ENCODE assay signal across 23 cellular contexts in genomic region chr12:111672822-111673381, GRCh38.
"Had no signal": no experiment of that assay in that cellular context is flagged by ENCODE, and none has a peak within 500 bp of the region (broad histone marks: within the 10 kb centered on the region; RNA-seq: fewer than 3 reads in every experiment).

No MANE protein-coding gene starts in this region.

- H3K9me3 Mint-ChIP-seq: activated naive CD4-positive, alpha-beta T cell treated with anti-CD3 and anti-CD28 coated beads, Interleukin-2, amount 50 U/mL, for 72 hours; activated naive CD8-positive, alpha-beta T cell treated with anti-CD3 and anti-CD28 coated beads, Interleukin-2, amount 50 U/mL, for 24 hours; brain; central memory CD8-positive, alpha-beta T cell; T-helper 1 cell treated with Interleukin-12 subunit alpha and Interleukin-12 subunit beta and Interleukin-4 antibody, amounts not matched to agents 30 μg/mL and 1 μg/mL, for 36 hours; WTC11 had no signal

- H3K27ac Mint-ChIP-seq: activated CD8-positive, alpha-beta T cell treated with anti-CD3 and anti-CD28 coated beads, Interleukin-2, amount 10 ng/mL, durations not matched to agents 7 days and 5 days; activated naive CD4-positive, alpha-beta T cell treated with anti-CD3 and anti-CD28 coated beads, Interleukin-2, amount 50 U/mL, for 72 hours; activated naive CD8-positive, alpha-beta T cell treated with anti-CD3 and anti-CD28 coated beads, Interleukin-2, amount 50 U/mL, for 24 hours; brain; T-helper 1 cell treated with Interleukin-12 subunit alpha and Interleukin-12 subunit beta and Interleukin-4 antibody, amounts not matched to agents 30 μg/mL and 1 μg/mL, for 36 hours; WTC11 had no signal

- H3K4me1 Mint-ChIP-seq: activated naive CD8-positive, alpha-beta T cell treated with anti-CD3 and anti-CD28 coated beads, Interleukin-2, amount 50 U/mL, for 24 hours; brain; WTC11 had no signal

- H3K27me3 Mint-ChIP-seq: activated naive CD8-positive, alpha-beta T cell treated with anti-CD3 and anti-CD28 coated beads, Interleukin-2, amount 50 U/mL, for 24 hours; brain; central memory CD8-positive, alpha-beta T cell had no signal

- DNase-seq: activated CD4-positive, alpha-beta T cell treated with anti-CD3 and anti-CD28 coated beads for 48 hours; activated CD4-positive, alpha-beta T cell treated with anti-CD3 and anti-CD28 coated beads, Interleukin-2, amount 50 U/mL, for 4 hours; activated CD4-positive, CD25-positive, alpha-beta regulatory T cell treated with anti-CD3 and anti-CD28 coated beads, Interleukin-2, amount 50 U/mL, for 72 hours; activated CD8-positive, alpha-beta memory T cell treated with anti-CD3 and anti-CD28 coated beads, Interleukin-2, amount 50 U/mL, for 48 hours; activated CD8-positive, alpha-beta T cell treated with anti-CD3 and anti-CD28 coated beads, Interleukin-2, amount 10 ng/mL, durations not matched to agents 7 days and 5 days; activated naive CD8-positive, alpha-beta T cell treated with anti-CD3 and anti-CD28 coated beads, Interleukin-2, amount 50 U/mL, for 24 hours; activated T-cell treated with anti-CD3 and anti-CD28 coated beads, Interleukin-2, amount 50 U/mL, for 1 hour; amniotic stem cell; MG63; NCI-H1105; NCI-H1436; NCI-H1694 treated with DMSO at 0.1 percent for 48 hours; NCI-H2081 treated with DMSO at 0.1 percent for 48 hours; NCI-H446; SHP77; T-helper 9 cell had no signal

- H3K27ac ChIP-seq: SJSA1 had no signal

- H3K4me3 Mint-ChIP-seq: activated CD8-positive, alpha-beta T cell treated with anti-CD3 and anti-CD28 coated beads, Interleukin-2, amount 10 ng/mL, durations not matched to agents 7 days and 5 days; activated naive CD8-positive, alpha-beta T cell treated with anti-CD3 and anti-CD28 coated beads, Interleukin-2, amount 50 U/mL, for 24 hours; brain; central memory CD8-positive, alpha-beta T cell; T-helper 1 cell treated with Interleukin-12 subunit alpha and Interleukin-12 subunit beta and Interleukin-4 antibody, amounts not matched to agents 30 μg/mL and 1 μg/mL, for 36 hours; WTC11 had no signal

- H3K4me1 ChIP-seq: ascending aorta, SJSA1 had no signal

- H3K4me3 ChIP-seq: ascending aorta, MG63, SJSA1 had no signal

- ATAC-seq: activated CD8-positive, alpha-beta T cell treated with anti-CD3 and anti-CD28 coated beads, Interleukin-2, amount 10 ng/mL, durations not matched to agents 7 days and 5 days; activated naive CD4-positive, alpha-beta T cell treated with anti-CD3 and anti-CD28 coated beads, Interleukin-2, amount 50 U/mL, for 72 hours; activated naive CD8-positive, alpha-beta T cell treated with anti-CD3 and anti-CD28 coated beads, Interleukin-2, amount 50 U/mL, for 24 hours; WTC11 had no signal

- H3K27me3 ChIP-seq: ascending aorta, MG63, SJSA1 had no signal

- H3K9me3 ChIP-seq: ascending aorta, MG63, SJSA1 had no signal
